Comparison of ENCODE assay signal across 1 cellular context in the genomic region with DNA sequence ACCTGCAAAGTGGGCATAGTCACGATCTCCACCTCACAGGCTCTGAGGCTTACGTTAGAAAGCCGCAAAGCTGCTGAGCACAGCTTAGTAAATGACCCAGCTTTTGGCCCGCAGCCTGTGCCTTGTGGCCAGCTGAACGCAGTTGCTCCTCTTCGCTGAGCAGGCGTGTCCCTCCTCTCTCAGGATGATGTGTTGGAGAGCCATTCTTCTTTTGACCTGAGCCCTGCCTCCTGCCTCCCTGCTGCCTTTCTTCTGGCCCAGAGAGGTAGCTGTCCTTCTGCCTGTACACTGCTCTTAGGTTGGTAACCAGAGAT.
TF ChIP-seq lines count a peak whose summit lies in the region.

No MANE protein-coding gene starts in this region.

TF ChIP-seq in SK-N-SH, 30 proteins besides CTCF, POLR2A, EP300 and RAD21 (continued from another document):
- TF ChIP-seq, protein P1, sequence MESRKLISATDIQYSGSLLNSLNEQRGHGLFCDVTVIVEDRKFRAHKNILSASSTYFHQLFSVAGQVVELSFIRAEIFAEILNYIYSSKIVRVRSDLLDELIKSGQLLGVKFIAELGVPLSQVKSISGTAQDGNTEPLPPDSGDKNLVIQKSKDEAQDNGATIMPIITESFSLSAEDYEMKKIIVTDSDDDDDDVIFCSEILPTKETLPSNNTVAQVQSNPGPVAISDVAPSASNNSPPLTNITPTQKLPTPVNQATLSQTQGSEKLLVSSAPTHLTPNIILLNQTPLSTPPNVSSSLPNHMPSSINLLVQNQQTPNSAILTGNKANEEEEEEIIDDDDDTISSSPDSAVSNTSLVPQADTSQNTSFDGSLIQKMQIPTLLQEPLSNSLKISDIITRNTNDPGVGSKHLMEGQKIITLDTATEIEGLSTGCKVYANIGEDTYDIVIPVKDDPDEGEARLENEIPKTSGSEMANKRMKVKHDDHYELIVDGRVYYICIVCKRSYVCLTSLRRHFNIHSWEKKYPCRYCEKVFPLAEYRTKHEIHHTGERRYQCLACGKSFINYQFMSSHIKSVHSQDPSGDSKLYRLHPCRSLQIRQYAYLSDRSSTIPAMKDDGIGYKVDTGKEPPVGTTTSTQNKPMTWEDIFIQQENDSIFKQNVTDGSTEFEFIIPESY (IDR thresholded peaks at IDR 0.05; ENCODE audit: borderline replicate concordance, low read depth): no peak
- TF ChIP-seq MEF2A (IDR thresholded peaks at IDR 0.05; ENCODE audit: borderline replicate concordance, low read depth) (no peak), RFX5 (IDR thresholded peaks at IDR 0.05; ENCODE audit: low read length) (no peak)
